ENCODE assay signal across 1 cellular context in genomic region chr2:232988444-232988843, GRCh38.
TF ChIP-seq lines count a peak whose summit lies in the region.

No MANE protein-coding gene starts in this region.

TF ChIP-seq in HEK293, 187 proteins besides CTCF, POLR2A, EP300 and RAD21 (continued from another document):
- TF ChIP-seq PRDM4 (tag by site-specific recombination; IDR thresholded peaks at IDR 0.05) (no peak), PATZ1 (tag by site-specific recombination; IDR thresholded peaks at IDR 0.05) (peak; percentile 18; the same call in 1 of the 2 replicates), ZBTB21 (tag by site-specific recombination; IDR thresholded peaks at IDR 0.05) (no peak)
TF ChIP-seq in HEK293: peak in this region for 9.
